ENCODE assay signal across 30 cellular contexts in genomic region chr3:195526492-195526891, GRCh38. TPM values are rescaled to one million over a fixed set of nuclear protein-coding genes. Genes with fewer than 3 reads are reported as not detected.
"Had no signal": no experiment of that assay in that cellular context is flagged by ENCODE, and none has a peak within 500 bp of the region (broad histone marks: within the 10 kb centered on the region; RNA-seq: fewer than 3 reads in every experiment).

No MANE protein-coding gene starts in this region.

- H3K27me3 ChIP-seq: adrenal gland, body of pancreas, colonic mucosa, gastrocnemius medialis, left lung had no signal

- H3K27ac Mint-ChIP-seq: activated T-helper 1 cell treated with anti-CD3 and anti-CD28 coated beads, Interleukin-12 subunit alpha, Interleukin-12 subunit beta, Interleukin-2, Interleukin-4 antibody, amounts not matched to agents 30 ng/mL and 10 ng/mL and 1 ng/mL, durations not matched to agents 14 hours and 24 hours and 36 hours; nephron had no signal

- DNase-seq: activated CD4-positive, alpha-beta T cell treated with anti-CD3 and anti-CD28 coated beads for 48 hours; activated gamma-delta T cell; activated T-cell treated with anti-CD3 and anti-CD28 coated beads for 4 hours; adrenal gland; aorta; body of pancreas; cerebellar nuclear complex; colonic mucosa; effector CD8-positive, alpha-beta T cell; gastrocnemius medialis; glutamatergic neuron; left lung; lower lobe of right lung; mesenchymal stem cell; posterior cingulate gyrus; right cardiac atrium; stimulated activated CD4-positive, alpha-beta T cell treated with anti-CD3 and anti-CD28 coated beads, Interleukin-15, amount 100 ng/mL, for 24 hours; stimulated activated CD4-positive, alpha-beta T cell treated with anti-CD3 and anti-CD28 coated beads, Interleukin-2, amount 100 ng/mL, for 24 hours; stimulated activated naive CD4-positive, alpha-beta T cell; SW 1271; T-helper 17 cell; T1000; trophoblast cell; WERI-Rb-1 had no signal

- H3K4me3 ChIP-seq: adrenal gland, body of pancreas, colonic mucosa, gastrocnemius medialis, left lung, lower lobe of right lung, thoracic aorta had no signal

- H3K27ac ChIP-seq: adrenal gland, body of pancreas, colonic mucosa, left lung, lower lobe of right lung, thoracic aorta, WERI-Rb-1 had no signal

- H3K36me3 ChIP-seq: colonic mucosa, WERI-Rb-1 had no signal

- H3K27me3 Mint-ChIP-seq: activated naive CD4-positive, alpha-beta T cell treated with anti-CD3 and anti-CD28 coated beads, Interleukin-2, amount 50 U/mL, for 24 hours; T-helper 17 cell had no signal

- H3K4me1 Mint-ChIP-seq: nephron had no signal

- H3K4me3 Mint-ChIP-seq: activated naive CD4-positive, alpha-beta T cell treated with anti-CD3 and anti-CD28 coated beads, Interleukin-2, amount 50 U/mL, for 24 hours; activated T-helper 1 cell treated with anti-CD3 and anti-CD28 coated beads, Interleukin-12 subunit alpha, Interleukin-12 subunit beta, Interleukin-2, Interleukin-4 antibody, amounts not matched to agents 30 ng/mL and 10 ng/mL and 1 ng/mL, durations not matched to agents 14 hours and 24 hours and 36 hours; nephron; T-helper 17 cell had no signal

- H3K9me3 Mint-ChIP-seq: activated naive CD4-positive, alpha-beta T cell treated with anti-CD3 and anti-CD28 coated beads, Interleukin-2, amount 50 U/mL, for 24 hours; activated T-helper 1 cell treated with anti-CD3 and anti-CD28 coated beads, Interleukin-12 subunit alpha, Interleukin-12 subunit beta, Interleukin-2, Interleukin-4 antibody, amounts not matched to agents 30 ng/mL and 10 ng/mL and 1 ng/mL, durations not matched to agents 14 hours and 24 hours and 36 hours; nephron had no signal

- H3K4me1 ChIP-seq: adrenal gland, colonic mucosa, left lung had no signal

- H3K9me3 ChIP-seq: adrenal gland, body of pancreas, colonic mucosa, gastrocnemius medialis, left lung, lower lobe of right lung, thoracic aorta had no signal

- ATAC-seq: activated CD4-positive, CD25-positive, alpha-beta regulatory T cell treated with anti-CD3 and anti-CD28 coated beads, Interleukin-2, amount 50 U/mL, for 24 hours; body of pancreas; gastrocnemius medialis; left lung; lower lobe of right lung; right cardiac atrium; T-helper 17 cell had no signal

RNA-seq across cellular contexts. Expression of gene APOD, which starts 57.2 kb away (rescaled TPM):
- total RNA-seq: epithelial cell of proximal tubule, T-helper 17 cell had no signal
